1 cellular context compared by ENCODE assay signal in the genomic region with DNA sequence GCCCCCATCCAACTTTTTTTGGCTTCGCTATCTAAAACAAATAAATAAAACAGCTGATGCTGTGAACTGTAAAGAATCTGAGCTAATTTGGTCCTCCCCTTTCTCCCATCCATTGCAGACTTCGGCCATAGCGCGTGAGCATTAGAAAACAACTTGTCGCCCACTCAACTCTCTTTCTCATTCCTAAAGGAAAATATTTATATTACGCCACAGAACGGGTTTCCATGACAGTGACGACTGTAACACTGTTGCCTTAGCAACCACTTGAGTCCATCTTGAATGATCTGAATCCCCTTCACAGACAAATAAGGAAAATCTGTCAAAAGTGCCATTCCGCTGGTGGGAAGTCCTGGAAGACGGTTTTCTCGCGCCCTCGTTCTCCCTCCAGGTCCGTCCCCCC.
TF ChIP-seq lines count a peak whose summit lies in the region.

No MANE protein-coding gene starts in this region.

TF ChIP-seq in GM23338, 12 proteins besides CTCF, POLR2A, EP300 and RAD21 (continued from another document):
- TF ChIP-seq REST (IDR thresholded peaks at IDR 0.05; ENCODE audit: unreplicated experiment) = no peak
- no peak for TF ChIP-seq ZNF331 (CRISPR knock-in tag; IDR thresholded peaks at IDR 0.05; ENCODE audit: low read depth)
- no peak for TF ChIP-seq STAT1 (IDR thresholded peaks at IDR 0.05; ENCODE audit: unreplicated experiment)
- TF ChIP-seq, protein P1, sequence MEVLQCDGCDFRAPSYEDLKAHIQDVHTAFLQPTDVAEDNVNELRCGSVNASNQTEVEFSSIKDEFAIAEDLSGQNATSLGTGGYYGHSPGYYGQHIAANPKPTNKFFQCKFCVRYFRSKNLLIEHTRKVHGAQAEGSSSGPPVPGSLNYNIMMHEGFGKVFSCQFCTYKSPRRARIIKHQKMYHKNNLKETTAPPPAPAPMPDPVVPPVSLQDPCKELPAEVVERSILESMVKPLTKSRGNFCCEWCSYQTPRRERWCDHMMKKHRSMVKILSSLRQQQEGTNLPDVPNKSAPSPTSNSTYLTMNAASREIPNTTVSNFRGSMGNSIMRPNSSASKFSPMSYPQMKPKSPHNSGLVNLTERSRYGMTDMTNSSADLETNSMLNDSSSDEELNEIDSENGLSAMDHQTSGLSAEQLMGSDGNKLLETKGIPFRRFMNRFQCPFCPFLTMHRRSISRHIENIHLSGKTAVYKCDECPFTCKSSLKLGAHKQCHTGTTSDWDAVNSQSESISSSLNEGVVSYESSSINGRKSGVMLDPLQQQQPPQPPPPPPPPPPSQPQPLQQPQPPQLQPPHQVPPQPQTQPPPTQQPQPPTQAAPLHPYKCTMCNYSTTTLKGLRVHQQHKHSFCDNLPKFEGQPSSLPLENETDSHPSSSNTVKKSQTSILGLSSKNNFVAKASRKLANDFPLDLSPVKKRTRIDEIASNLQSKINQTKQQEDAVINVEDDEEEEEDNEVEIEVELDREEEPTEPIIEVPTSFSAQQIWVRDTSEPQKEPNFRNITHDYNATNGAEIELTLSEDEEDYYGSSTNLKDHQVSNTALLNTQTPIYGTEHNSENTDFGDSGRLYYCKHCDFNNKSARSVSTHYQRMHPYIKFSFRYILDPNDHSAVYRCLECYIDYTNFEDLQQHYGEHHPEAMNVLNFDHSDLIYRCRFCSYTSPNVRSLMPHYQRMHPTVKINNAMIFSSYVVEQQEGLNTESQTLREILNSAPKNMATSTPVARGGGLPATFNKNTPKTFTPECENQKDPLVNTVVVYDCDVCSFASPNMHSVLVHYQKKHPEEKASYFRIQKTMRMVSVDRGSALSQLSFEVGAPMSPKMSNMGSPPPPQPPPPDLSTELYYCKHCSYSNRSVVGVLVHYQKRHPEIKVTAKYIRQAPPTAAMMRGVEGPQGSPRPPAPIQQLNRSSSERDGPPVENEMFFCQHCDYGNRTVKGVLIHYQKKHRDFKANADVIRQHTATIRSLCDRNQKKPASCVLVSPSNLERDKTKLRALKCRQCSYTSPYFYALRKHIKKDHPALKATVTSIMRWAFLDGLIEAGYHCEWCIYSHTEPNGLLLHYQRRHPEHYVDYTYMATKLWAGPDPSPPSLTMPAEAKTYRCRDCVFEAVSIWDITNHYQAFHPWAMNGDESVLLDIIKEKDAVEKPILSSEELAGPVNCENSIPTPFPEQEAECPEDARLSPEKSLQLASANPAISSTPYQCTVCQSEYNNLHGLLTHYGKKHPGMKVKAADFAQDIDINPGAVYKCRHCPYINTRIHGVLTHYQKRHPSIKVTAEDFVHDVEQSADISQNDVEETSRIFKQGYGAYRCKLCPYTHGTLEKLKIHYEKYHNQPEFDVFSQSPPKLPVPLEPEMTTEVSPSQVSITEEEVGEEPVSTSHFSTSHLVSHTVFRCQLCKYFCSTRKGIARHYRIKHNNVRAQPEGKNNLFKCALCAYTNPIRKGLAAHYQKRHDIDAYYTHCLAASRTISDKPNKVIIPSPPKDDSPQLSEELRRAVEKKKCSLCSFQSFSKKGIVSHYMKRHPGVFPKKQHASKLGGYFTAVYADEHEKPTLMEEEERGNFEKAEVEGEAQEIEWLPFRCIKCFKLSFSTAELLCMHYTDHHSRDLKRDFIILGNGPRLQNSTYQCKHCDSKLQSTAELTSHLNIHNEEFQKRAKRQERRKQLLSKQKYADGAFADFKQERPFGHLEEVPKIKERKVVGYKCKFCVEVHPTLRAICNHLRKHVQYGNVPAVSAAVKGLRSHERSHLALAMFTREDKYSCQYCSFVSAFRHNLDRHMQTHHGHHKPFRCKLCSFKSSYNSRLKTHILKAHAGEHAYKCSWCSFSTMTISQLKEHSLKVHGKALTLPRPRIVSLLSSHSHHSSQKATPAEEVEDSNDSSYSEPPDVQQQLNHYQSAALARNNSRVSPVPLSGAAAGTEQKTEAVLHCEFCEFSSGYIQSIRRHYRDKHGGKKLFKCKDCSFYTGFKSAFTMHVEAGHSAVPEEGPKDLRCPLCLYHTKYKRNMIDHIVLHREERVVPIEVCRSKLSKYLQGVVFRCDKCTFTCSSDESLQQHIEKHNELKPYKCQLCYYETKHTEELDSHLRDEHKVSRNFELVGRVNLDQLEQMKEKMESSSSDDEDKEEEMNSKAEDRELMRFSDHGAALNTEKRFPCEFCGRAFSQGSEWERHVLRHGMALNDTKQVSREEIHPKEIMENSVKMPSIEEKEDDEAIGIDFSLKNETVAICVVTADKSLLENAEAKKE (CRISPR knock-in tag; IDR thresholded peaks at IDR 0.05) = no peak
- TF ChIP-seq EZH2 (IDR thresholded peaks at IDR 0.05; ENCODE audit: low read depth, unreplicated experiment) = no peak
- TF ChIP-seq JUNB (IDR thresholded peaks at IDR 0.05; ENCODE audit: unreplicated experiment) = no peak
- no peak for TF ChIP-seq ZNF114 (CRISPR knock-in tag; IDR thresholded peaks at IDR 0.05)
- no peak for TF ChIP-seq POLR2AphosphoS5 (IDR thresholded peaks at IDR 0.05; ENCODE audit: low read depth)
- no peak for TF ChIP-seq CREB1 (CRISPR knock-in tag; IDR thresholded peaks at IDR 0.05; ENCODE audit: low read depth)
- TF ChIP-seq, protein P2, sequence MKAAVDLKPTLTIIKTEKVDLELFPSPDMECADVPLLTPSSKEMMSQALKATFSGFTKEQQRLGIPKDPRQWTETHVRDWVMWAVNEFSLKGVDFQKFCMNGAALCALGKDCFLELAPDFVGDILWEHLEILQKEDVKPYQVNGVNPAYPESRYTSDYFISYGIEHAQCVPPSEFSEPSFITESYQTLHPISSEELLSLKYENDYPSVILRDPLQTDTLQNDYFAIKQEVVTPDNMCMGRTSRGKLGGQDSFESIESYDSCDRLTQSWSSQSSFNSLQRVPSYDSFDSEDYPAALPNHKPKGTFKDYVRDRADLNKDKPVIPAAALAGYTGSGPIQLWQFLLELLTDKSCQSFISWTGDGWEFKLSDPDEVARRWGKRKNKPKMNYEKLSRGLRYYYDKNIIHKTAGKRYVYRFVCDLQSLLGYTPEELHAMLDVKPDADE (IDR thresholded peaks at IDR 0.05) = no peak
